In genomic region chr10:108544500-108545120, GRCh38 we compare ENCODE assay signal across 8 cellular contexts.
DNase-seq lines count a peak whose midpoint lies in the region; ATAC-seq and TF ChIP-seq lines count a peak whose summit lies in the region.

No MANE protein-coding gene starts in this region.

- ATAC-seq in HG02642 (IDR thresholded peaks at IDR 0.05; ENCODE audit: poor library complexity, unreplicated experiment) = peak; percentile 90

- no peak overlapping the region for H3K27ac ChIP-seq in VCaP

- DNase-seq in AG08396 (ENCODE audit: low spot score) (peak; percentile 5), MV-4-11 (lab: John Stamatoyannopoulos, UW) (peak; percentile 36), globus pallidus (ENCODE audit: low spot score) (peak; percentile 34), pons (ENCODE audit: low spot score) (peak; percentile 55)
- no peak for DNase-seq in effector CD8-positive, alpha-beta T cell (lab: John Stamatoyannopoulos, UW)

- no peak overlapping the region for H3K4me3 ChIP-seq in GM12875 (ENCODE audit: low read depth, low read length)

- TF ChIP-seq CTCF in GM12875 (IDR thresholded peaks at IDR 0.05; ENCODE audit: borderline replicate concordance, insufficient read depth, low read depth, low read length) (peak; percentile 94), VCaP (conservative IDR thresholded peaks at IDR 0.05) (peak; percentile 90)
